ENCODE assay signal across 10 cellular contexts in genomic region chr1:117371436-117372151, GRCh38. TPM values are rescaled to one million over a fixed set of nuclear protein-coding genes. Genes with fewer than 3 reads are reported as not detected.
DNase-seq lines count a peak whose midpoint lies in the region; FAIRE-seq and TF ChIP-seq lines count a peak whose summit lies in the region.
"Had no signal": no experiment of that assay in that cellular context is flagged by ENCODE, and none has a peak within 500 bp of the region (broad histone marks: within the 10 kb centered on the region; RNA-seq: fewer than 3 reads in every experiment).

No MANE protein-coding gene starts in this region.

- FAIRE-seq in D721Med (lab: Jason Lieb, UNC), result no peak
- FAIRE-seq: GM18507 had no signal

- no peaks in the 10 kb centered on the region for H3K9me3 Mint-ChIP-seq in neural crest cell

- no peaks in the 10 kb centered on the region for H3K27me3 ChIP-seq in MM.1S (replicated peaks; ENCODE audit: insufficient read depth, low read length)

- H3K79me2 ChIP-seq in MM.1S (ENCODE audit: low read length), result peaks cover 90% of the 10 kb centered on the region

- H3K27me3 Mint-ChIP-seq in neural crest cell (ENCODE audit: low read depth), result no peaks in the 10 kb centered on the region

- H3K27ac Mint-ChIP-seq in neural crest cell (ENCODE audit: unreplicated experiment), result no peak overlapping the region

- H3K4me3 Mint-ChIP-seq in neural crest cell, result peak overlapping the region; percentile 77

- no peaks in the 10 kb centered on the region for H3K36me3 ChIP-seq in MM.1S (replicated peaks; ENCODE audit: insufficient read depth, low read length)

- H3K27ac ChIP-seq in MM.1S (ENCODE audit: low read length), result no peak overlapping the region
- no peak overlapping the region for H3K27ac ChIP-seq in coronary artery

- H3K9ac ChIP-seq in MM.1S (ENCODE audit: low read length), result no peak overlapping the region

- 0 out of 2 replicates have a peak, but pooled peaks cover 8% of the 10 kb centered on the region for H3F3A ChIP-seq in MM.1S (ENCODE audit: insufficient read depth, low read length)

- H3K4me2 ChIP-seq in MM.1S (ENCODE audit: low read depth, low read length), result peak overlapping the region; percentile 77; the same call in 1 of the 2 replicates

- H3K4me3 ChIP-seq in MM.1S (ENCODE audit: low read length), result peak overlapping the region; percentile 87
- H3K4me3 ChIP-seq in coronary artery, result peak overlapping the region; percentile 91
- peak overlapping the region in 1 of 2 donors; percentile 65 for H3K4me3 ChIP-seq in foreskin fibroblast (ENCODE audit: low read depth in 1 of 2, low read length in 2 of 2)

- H3K4me1 ChIP-seq in MM.1S (ENCODE audit: low read length), result no peaks in the 10 kb centered on the region

- TF ChIP-seq CTCF in MM.1S (IDR thresholded peaks at IDR 0.05; ENCODE audit: low read length), result no peak
- no peak for TF ChIP-seq CTCF in coronary artery (IDR thresholded peaks at IDR 0.05)
- no peak for TF ChIP-seq CTCF in neural crest cell (conservative IDR thresholded peaks at IDR 0.05)
- TF ChIP-seq CTCF in D721Med (IDR thresholded peaks at IDR 0.05; ENCODE audit: insufficient read depth, missing control alignments), result no peak
- no peak for TF ChIP-seq CTCF in foreskin fibroblast (IDR thresholded peaks at IDR 0.05; ENCODE audit: low read depth, low read length)

- DNase-seq in Daoy (ENCODE audit: low read depth), result peak; percentile 10
- no peak for DNase-seq in MM.1S
- no peak for DNase-seq in coronary artery (ENCODE audit: low spot score)
- no peak for DNase-seq in neural crest cell (ENCODE audit: low read depth, low spot score)
- no peak for DNase-seq in cerebellar cortex (ENCODE audit: low spot score)
- DNase-seq in D721Med (ENCODE audit: insufficient read length, low spot score), result no peak
- DNase-seq in NCI-H2227 treated with DMSO at 0.1 percent for 48 hours (lab: John Stamatoyannopoulos, UW), result no peak
- no peak for DNase-seq in foreskin fibroblast
- DNase-seq: Kasumi-1 had no signal

- H3K9me2 ChIP-seq in MM.1S (replicated peaks; ENCODE audit: insufficient read depth, low read length), result no peaks in the 10 kb centered on the region

- peaks cover 3% of the 10 kb centered on the region for H3K36me3 Mint-ChIP-seq in neural crest cell (ENCODE audit: low read depth)

- H3K4me1 Mint-ChIP-seq in neural crest cell, result peaks cover 49% of the 10 kb centered on the region

- H3K9me3 ChIP-seq in MM.1S (replicated peaks; ENCODE audit: insufficient read depth, low read length), result no peaks in the 10 kb centered on the region

- no peaks in the 10 kb centered on the region for H4K20me1 ChIP-seq in MM.1S (ENCODE audit: insufficient read depth, low read length)

- H2AFZ ChIP-seq in MM.1S (ENCODE audit: low read length), result no peak overlapping the region

RNA-seq across cellular contexts. Expression of gene MAN1A2, which starts 4.3 kb away (rescaled TPM):
- total RNA-seq in Daoy (2014; rRNA removed; shearing (Covaris generic)), result 45.9 and 46.5 TPM in 2 replicates
- total RNA-seq in neural crest cell, result 39.4 and 44.7 TPM in 2 replicates
